ENCODE assay signal across 8 cellular contexts in genomic region chr1:23167353-23168078, GRCh38.
DNase-seq lines count a peak whose midpoint lies in the region; ATAC-seq and TF ChIP-seq lines count a peak whose summit lies in the region.

No MANE protein-coding gene starts in this region.

- H3K4me3 ChIP-seq in AG04449 (ENCODE audit: low read depth, low read length), result peak overlapping the region; percentile 85

- DNase-seq in AG04449 (ENCODE audit: low read depth, low spot score) (no peak), GM19238 (ENCODE audit: insufficient read length, low spot score) (peak; percentile 43), RKO (ENCODE audit: low spot score) (peak; percentile 40), germinal center (ENCODE audit: low spot score) (peak; percentile 46), nucleus accumbens (lab: John Stamatoyannopoulos, UW) (peak in 40 of 56 donors; percentile 3 to 64 (median 33))

- no peaks in the 10 kb centered on the region for H3K36me3 Mint-ChIP-seq in activated naive CD4-positive, alpha-beta T cell treated with anti-CD3 and anti-CD28 coated beads, Interleukin-2, amount 50 U/mL, for 24 hours

- ATAC-seq in HG02884 (IDR thresholded peaks at IDR 0.05; ENCODE audit: unreplicated experiment) (no peak), GM18868 (IDR thresholded peaks at IDR 0.05; ENCODE audit: unreplicated experiment) (no peak)

- H3K4me3 Mint-ChIP-seq in activated naive CD4-positive, alpha-beta T cell treated with anti-CD3 and anti-CD28 coated beads, Interleukin-2, amount 50 U/mL, for 24 hours, result peak overlapping the region; percentile 81

- peaks cover 47% of the 10 kb centered on the region for H3K4me1 Mint-ChIP-seq in activated naive CD4-positive, alpha-beta T cell treated with anti-CD3 and anti-CD28 coated beads, Interleukin-2, amount 50 U/mL, for 24 hours

- H3K9me3 Mint-ChIP-seq in activated naive CD4-positive, alpha-beta T cell treated with anti-CD3 and anti-CD28 coated beads, Interleukin-2, amount 50 U/mL, for 24 hours, result no peaks in the 10 kb centered on the region

- no peak overlapping the region for H3K27ac Mint-ChIP-seq in activated naive CD4-positive, alpha-beta T cell treated with anti-CD3 and anti-CD28 coated beads, Interleukin-2, amount 50 U/mL, for 24 hours

- CTCF ChIA-PET in AG04449 (lab: Yijun Ruan, JAX), result interaction anchor here (1.2 to 18.6 kb wide), 7 partner anchors 10 to 67 kb away, joined by 3 to 174 read pairs (median 5); no protein-coding TSS in a partner anchor

- POLR2A ChIA-PET in AG04449 (lab: Yijun Ruan, JAX), result interaction anchor here (0.6 to 1.2 kb wide), 5 partner anchors 8 to 65 kb away, joined by 3 read pairs; no protein-coding TSS in a partner anchor

- no peaks in the 10 kb centered on the region for H3K27me3 Mint-ChIP-seq in activated naive CD4-positive, alpha-beta T cell treated with anti-CD3 and anti-CD28 coated beads, Interleukin-2, amount 50 U/mL, for 24 hours

- no peak for TF ChIP-seq CTCF in AG04449 (IDR thresholded peaks at IDR 0.05; ENCODE audit: insufficient read depth, low read length, missing control alignments)
